ENCODE assay signal across 11 cellular contexts in genomic region chr1:201434266-201434665, GRCh38. TPM values are rescaled to one million over a fixed set of nuclear protein-coding genes. Genes with fewer than 3 reads are reported as not detected.
"Had no signal": no experiment of that assay in that cellular context is flagged by ENCODE, and none has a peak within 500 bp of the region (broad histone marks: within the 10 kb centered on the region; RNA-seq: fewer than 3 reads in every experiment).

No MANE protein-coding gene starts in this region.

- DNase-seq: H9, HCEC 1CT, KBM-7 had no signal

- H3K9ac ChIP-seq: KMS-11 had no signal

- H3K27ac ChIP-seq: HL-60, KMS-11 had no signal

- H3K4me3 ChIP-seq: GM23338 had no signal

- ATAC-seq: GM23338, HepG2 had no signal

- FAIRE-seq: H1, H54, HepG2 had no signal

RNA-seq across cellular contexts. Expression of gene TNNI1, which starts 12.7 kb away (rescaled TPM):
- total RNA-seq: GM23338, H9, HepG2, HT1080 had no signal
- polyA plus RNA-seq: HepG2, IgD-negative memory B cell had no signal

RNA-seq across cellular contexts. Expression of gene LAD1, which starts 35.1 kb away (rescaled TPM):
- total RNA-seq: HT1080 had no signal
- polyA plus RNA-seq: IgD-negative memory B cell had no signal

RNA-seq across cellular contexts. Expression of gene TNNT2, which starts 56.8 kb away (rescaled TPM):
- total RNA-seq: HT1080 had no signal
- polyA plus RNA-seq: IgD-negative memory B cell had no signal
